In the genomic region with DNA sequence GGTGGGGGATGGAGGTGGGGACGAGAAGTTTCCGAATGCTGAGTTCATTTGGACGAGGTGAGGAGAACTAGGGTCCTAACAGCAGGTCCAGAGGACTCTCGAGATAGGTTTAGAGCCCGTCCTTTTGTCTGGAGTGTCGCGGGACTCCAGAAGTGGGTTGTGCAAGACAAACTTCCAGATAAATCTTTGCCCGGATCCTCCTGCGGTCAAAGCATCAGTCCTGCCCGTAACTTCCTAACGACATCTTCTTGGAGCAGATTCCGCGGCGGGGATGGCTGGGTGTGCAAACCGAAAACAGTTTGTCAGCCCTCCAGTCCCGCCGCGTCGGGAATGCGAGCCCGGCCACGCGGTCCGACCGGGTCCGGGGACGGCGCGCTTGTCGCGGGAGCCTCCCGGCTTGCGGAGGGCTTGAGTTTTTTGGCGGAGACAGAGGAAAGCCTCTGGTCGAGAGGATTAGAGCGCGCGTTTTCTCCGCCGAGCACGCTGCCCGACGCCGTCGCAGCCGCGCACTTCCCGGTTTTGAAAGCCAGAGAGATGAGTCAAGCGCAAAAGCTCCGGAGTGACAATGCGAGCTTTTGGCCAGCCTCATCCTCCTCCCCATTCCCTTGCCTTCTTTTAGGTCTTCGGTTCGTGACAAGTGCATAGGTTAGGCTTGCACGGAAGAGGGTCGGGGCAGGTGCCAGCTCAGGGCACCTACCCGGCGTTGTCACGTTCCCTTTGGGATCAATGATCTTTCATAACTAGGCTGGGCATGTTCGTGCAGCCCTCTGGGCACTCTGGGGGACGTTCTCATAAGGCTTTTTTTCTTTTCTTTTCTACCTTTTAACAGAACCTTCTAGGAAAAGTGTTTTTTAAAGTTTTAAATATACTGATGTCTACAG, we compare ENCODE assay signal across 8 cellular contexts.
DNase-seq lines count a peak whose midpoint lies in the region; ATAC-seq and TF ChIP-seq lines count a peak whose summit lies in the region.

No MANE protein-coding gene starts in this region.

- H3K4me1 Mint-ChIP-seq in CD14-positive monocyte, result peaks cover 33% of the 10 kb centered on the region

- peaks cover 68 to 70% (median 69%) of the 10 kb centered on the region in 3 donors for H3K27me3 Mint-ChIP-seq in CD14-positive monocyte (ENCODE audit: low read depth in 3 of 3)

- TF ChIP-seq CTCF in CD14-positive monocyte (IDR thresholded peaks at IDR 0.05), result no peak

- intact Hi-C loops in CD14-positive monocyte (cut with micrococcal nuclease), result loop anchor here (5.0 to 10.0 kb wide), 6 partner anchors 90 to 220 kb away; a partner anchor contains a TSS
- intact Hi-C loops in left ventricle myocardium superior (cut with micrococcal nuclease), result no loop called here

- H3K4me3 Mint-ChIP-seq in CD14-positive monocyte, result peak overlapping the region; percentile 93 to 99

- peak; percentile 2 for ATAC-seq in HG02798 (IDR thresholded peaks at IDR 0.05; ENCODE audit: poor library complexity, unreplicated experiment)
- ATAC-seq in left ventricle myocardium superior, result peak; percentile 49
- ATAC-seq in HG03097 (IDR thresholded peaks at IDR 0.05; ENCODE audit: low FRiP score, unreplicated experiment), result no peak

- H3K27ac Mint-ChIP-seq in CD14-positive monocyte, result peak overlapping the region; percentile 90 to 96 (median 91)

- H3K9me3 Mint-ChIP-seq in CD14-positive monocyte, result peaks cover 0 to 5% (median 0%) of the 10 kb centered on the region in 7 donors

- peak; percentile 64 for DNase-seq in CD14-positive monocyte (ENCODE audit: low spot score)
- peak; percentile 66 for DNase-seq in SW480 (ENCODE audit: low spot score)
- peak; percentile 31 for DNase-seq in amniotic epithelial cell (ENCODE audit: low read depth)
- DNase-seq in left ventricle myocardium superior, result peak; percentile 70
- DNase-seq in retina, result peak; percentile 91
- DNase-seq in GM19240 (ENCODE audit: insufficient read length, low spot score), result no peak

- H3K36me3 Mint-ChIP-seq in CD14-positive monocyte, result peaks cover 0 to 4% of the 10 kb centered on the region in 2 donors
